20 cellular contexts compared by ENCODE assay signal in the genomic region with DNA sequence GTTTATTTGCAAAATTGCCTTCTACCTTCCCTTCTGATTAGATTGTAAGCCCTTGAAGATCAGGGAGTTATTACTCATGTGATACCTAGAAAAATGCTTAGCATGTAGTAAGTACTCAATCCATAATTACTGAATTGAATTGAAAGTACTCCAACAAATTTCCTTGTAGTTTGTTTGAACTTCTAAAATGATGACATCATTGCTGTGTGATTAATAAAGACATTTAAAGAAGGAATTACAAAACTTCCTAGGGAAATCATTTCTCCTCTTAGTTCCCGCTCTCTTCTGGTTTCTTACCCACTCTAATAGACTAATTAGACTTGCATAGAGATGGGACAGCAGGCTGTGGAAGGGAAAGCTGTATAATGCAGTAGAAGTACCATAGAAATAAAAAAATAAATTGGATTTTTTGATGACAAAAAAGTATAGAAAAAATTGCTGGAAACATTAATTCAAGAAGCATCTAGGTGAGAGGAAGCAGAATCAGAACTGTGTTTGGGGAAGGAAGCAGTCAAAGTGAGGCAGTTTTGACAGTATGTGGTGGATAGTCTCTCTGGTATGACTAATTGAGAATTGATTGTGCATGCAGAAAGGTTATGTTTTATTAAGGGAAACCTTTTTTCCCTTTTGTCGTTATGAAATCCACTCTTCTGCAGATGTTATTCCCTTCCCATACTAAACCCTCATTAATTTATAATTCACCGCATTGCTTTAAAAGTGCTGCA.
A peak's percentile ranks its signal among the peaks of the same experiment; 100 is the strongest.
DNase-seq lines count a peak whose midpoint lies in the region; ATAC-seq, FAIRE-seq and TF ChIP-seq lines count a peak whose summit lies in the region.
"Had no signal": no experiment of that assay in that cellular context is flagged by ENCODE, and none has a peak within 500 bp of the region (broad histone marks: within the 10 kb centered on the region; RNA-seq: fewer than 3 reads in every experiment).

No MANE protein-coding gene starts in this region.

- no peak overlapping the region for H3K4ac ChIP-seq in mesendoderm (ENCODE audit: low read depth, low read length)

- no peak overlapping the region for H3K23ac ChIP-seq in mesendoderm (ENCODE audit: low read length)

- no peak for TF ChIP-seq RAD21 in SK-N-SH (IDR thresholded peaks at IDR 0.05; ENCODE audit: low read length)

- H3K79me1 ChIP-seq in mesendoderm (ENCODE audit: low read length): no peaks in the 10 kb centered on the region

- peak; percentile 46 for FAIRE-seq in keratinocyte (lab: Jason Lieb, UNC)

- H3K18ac ChIP-seq in mesendoderm (ENCODE audit: low read length): no peak overlapping the region

- no peak for TF ChIP-seq EP300 in SK-N-SH (IDR thresholded peaks at IDR 0.05; ENCODE audit: borderline replicate concordance in 1 of 2, low read depth in 1 of 2, low read length in 1 of 2)

- H3K4me2 ChIP-seq in SK-N-SH (0 out of 2 replicates have a peak overlapping the region, but pooled peaks have one; percentile 4), keratinocyte (ENCODE audit: control insufficient read depth, extremely low read depth, insufficient read depth, low read depth, low read length) (no peak overlapping the region), mesendoderm (ENCODE audit: low read length) (no peak overlapping the region)

- H3K36me3 ChIP-seq in SK-N-SH (replicated peaks in 1 of 2; ENCODE audit: control insufficient read depth in 1 of 2, insufficient read depth in 2 of 2, low read length in 1 of 2) (peaks cover 0 to 3% of the 10 kb centered on the region in 2 experiments), keratinocyte (ENCODE audit: control insufficient read depth in 2 of 2, extremely low read depth in 1 of 2, insufficient read depth in 2 of 2, low read length in 2 of 2) (no peaks in the 10 kb centered on the region), mesendoderm (ENCODE audit: control insufficient read depth, insufficient read depth, low read length) (no peaks in the 10 kb centered on the region)
- H3K36me3 ChIP-seq: heart left ventricle had no signal

- H4K20me1 ChIP-seq in SK-N-SH (ENCODE audit: insufficient read depth) (peaks cover 21% of the 10 kb centered on the region; the same call in 1 of the 2 replicates), keratinocyte (ENCODE audit: control insufficient read depth, extremely low read depth, insufficient read depth, low read length) (no peaks in the 10 kb centered on the region)

- H3K4me3 ChIP-seq in SK-N-SH (ENCODE audit: low read depth in 2 of 2, low read length in 1 of 2) (no peak overlapping the region), keratinocyte (ENCODE audit: control insufficient read depth in 2 of 3, extremely low read depth in 1 of 3, insufficient read depth in 2 of 3, low read depth in 1 of 3, low read length in 3 of 3) (no peak overlapping the region), mesendoderm (ENCODE audit: low read length) (no peak overlapping the region)
- H3K4me3 ChIP-seq: heart left ventricle had no signal

- H3K79me2 ChIP-seq in SK-N-SH (ENCODE audit: insufficient read depth): peaks cover 100% of the 10 kb centered on the region
- H3K79me2 ChIP-seq in keratinocyte (ENCODE audit: control insufficient read depth, insufficient read depth, low read length): peaks cover 33% of the 10 kb centered on the region
- no peaks in the 10 kb centered on the region for H3K79me2 ChIP-seq in mesendoderm (ENCODE audit: control insufficient read depth, insufficient read depth, low read length)

- CTCF ChIA-PET in SK-N-SH (lab: Yijun Ruan, JAX): no interaction called here

- dilution Hi-C loops in keratinocyte (cut with MboI; ENCODE audit: extremely low pct_ligation_motif_present, low sequenced_read_pairs): no loop called here

- ATAC-seq in SK-N-SH treated with all-trans-retinoic acid at 6 μM for 48 hours: no peak
- no peak for ATAC-seq in HG03097 (IDR thresholded peaks at IDR 0.05; ENCODE audit: low FRiP score, unreplicated experiment)
- ATAC-seq: activated T-cell treated with anti-CD3 and anti-CD28 coated beads, Interleukin-2, amount 50 U/mL, for 4 hours; heart left ventricle had no signal

- POLR2A ChIA-PET in SK-N-SH (lab: Yijun Ruan, JAX): no interaction called here

- peak overlapping the region in 1 of 2 experiments; percentile 55; a peak in 2 of 4 replicates for H3K27ac ChIP-seq in SK-N-SH (ENCODE audit: low read depth in 2 of 2, low read length in 1 of 2)
- no peak overlapping the region for H3K27ac ChIP-seq in keratinocyte (ENCODE audit: control insufficient read depth, insufficient read depth, low read length)
- no peak overlapping the region for H3K27ac ChIP-seq in mesendoderm (ENCODE audit: low read depth, low read length)
- H3K27ac ChIP-seq: heart left ventricle had no signal

- H2BK120ac ChIP-seq in mesendoderm (ENCODE audit: low read depth, low read length): no peak overlapping the region

- no peak overlapping the region for H3K56ac ChIP-seq in mesendoderm (ENCODE audit: low read length)

- no peaks in the 10 kb centered on the region for H3K9me1 ChIP-seq in keratinocyte (ENCODE audit: control insufficient read depth, extremely low read depth, insufficient read depth, low read length)

- no peak overlapping the region for H4K8ac ChIP-seq in mesendoderm (ENCODE audit: low read depth, low read length)

- H4K5ac ChIP-seq in mesendoderm (ENCODE audit: low read length): no peak overlapping the region

- H3K9ac ChIP-seq in SK-N-SH: no peak overlapping the region
- H3K9ac ChIP-seq in keratinocyte (ENCODE audit: control insufficient read depth, extremely low read depth, insufficient read depth, low read length): no peak overlapping the region
- H3K9ac ChIP-seq in mesendoderm (ENCODE audit: low read length): no peak overlapping the region

- no peak overlapping the region for H2BK5ac ChIP-seq in mesendoderm (ENCODE audit: low read length)

- no peaks in the 10 kb centered on the region for H3K27me3 ChIP-seq in SK-N-SH (ENCODE audit: insufficient read depth)
- H3K27me3 ChIP-seq in keratinocyte (ENCODE audit: control insufficient read depth, extremely low read depth, insufficient read depth, low read length): no peaks in the 10 kb centered on the region
- H3K27me3 ChIP-seq in mesendoderm (ENCODE audit: insufficient read depth, low read length, poor library complexity): no peaks in the 10 kb centered on the region
- H3K27me3 ChIP-seq: heart left ventricle had no signal

- H2AFZ ChIP-seq in SK-N-SH (ENCODE audit: low read depth) (no peak overlapping the region), keratinocyte (ENCODE audit: control insufficient read depth, low read length) (no peak overlapping the region)

- peaks cover 2 to 24% of the 10 kb centered on the region in 2 experiments; a peak in 3 of 4 replicates for H3K4me1 ChIP-seq in SK-N-SH (ENCODE audit: control insufficient read depth in 1 of 2, insufficient read depth in 2 of 2, low read depth in 1 of 2, low read length in 1 of 2)
- peaks cover 5% of the 10 kb centered on the region for H3K4me1 ChIP-seq in keratinocyte (ENCODE audit: control insufficient read depth, extremely low read depth, insufficient read depth, low read length)
- H3K4me1 ChIP-seq in mesendoderm (ENCODE audit: control insufficient read depth, low read depth, low read length): no peaks in the 10 kb centered on the region

- peaks cover 21% of the 10 kb centered on the region for H3F3A ChIP-seq in SK-N-SH (replicated peaks; ENCODE audit: insufficient read depth)

- H3K9me2 ChIP-seq in SK-N-SH: no peaks in the 10 kb centered on the region

- TF ChIP-seq CTCF in SK-N-SH (IDR thresholded peaks at IDR 0.05) (no peak), keratinocyte (optimal IDR thresholded peaks at IDR 0.05 in 1 of 3, IDR thresholded peaks at IDR 0.05 in 1 of 3, conservative IDR thresholded peaks at IDR 0.05 in 1 of 3; ENCODE audit: extremely low read depth in 1 of 3, insufficient read depth in 2 of 3, low read length in 3 of 3) (no peak)

- H2BK15ac ChIP-seq in mesendoderm (replicated peaks; ENCODE audit: low read depth): no peak overlapping the region

- DNase-seq in SK-N-SH: no peak
- peak; percentile 21 for DNase-seq in amniotic epithelial cell (ENCODE audit: low read depth)
- DNase-seq in keratinocyte (ENCODE audit: low read depth, low spot score): no peak
- DNase-seq in cerebellar nuclear complex (lab: John Stamatoyannopoulos, UW): no peak
- no peak for DNase-seq in mesendoderm
- no peak for DNase-seq in NCI-H226
- DNase-seq: 8988T; activated CD4-positive, CD25-positive, alpha-beta regulatory T cell treated with anti-CD3 and anti-CD28 coated beads, Interleukin-2, amount 50 U/mL, for 72 hours; activated naive CD4-positive, alpha-beta T cell treated with Interleukin-2 at 50 U/mL for 16 hours; activated T-cell treated with anti-CD3 and anti-CD28 coated beads, Interleukin-2, amount 50 U/mL, for 4 hours; aorta; C1 segment of cervical spinal cord; effector memory CD4-positive, alpha-beta T cell; H7; heart left ventricle; NCI-H146; NCI-H2171; SW 1271 had no signal

- H3K9me3 ChIP-seq in SK-N-SH (no peaks in the 10 kb centered on the region), keratinocyte (ENCODE audit: control insufficient read depth, low read depth, low read length) (no peaks in the 10 kb centered on the region)
- H3K9me3 ChIP-seq: heart left ventricle had no signal

- 94% methylated on average over 3 of the region's 3 CpGs for WGBS in SK-N-SH (ENCODE audit: low lambda C conversion rate)
- WGBS in mesendoderm (ENCODE audit: extremely low coverage, insufficient coverage, low lambda C conversion rate): no CpG with 5 or more reads among the region's 3 CpGs

- H2AK5ac ChIP-seq in mesendoderm (ENCODE audit: low read length): no peak overlapping the region

TF ChIP-seq in SK-N-SH, 30 proteins besides CTCF, POLR2A, EP300 and RAD21 (continues in another document):
- no peak for TF ChIP-seq YY1 (IDR thresholded peaks at IDR 0.05; ENCODE audit: low read depth)
- TF ChIP-seq TCF12 (IDR thresholded peaks at IDR 0.05): no peak
- no peak for TF ChIP-seq ELF1 (IDR thresholded peaks at IDR 0.05)
- no peak for TF ChIP-seq SIN3A (IDR thresholded peaks at IDR 0.05; ENCODE audit: borderline replicate concordance, low read depth, low read length)
- TF ChIP-seq NRF1 (IDR thresholded peaks at IDR 0.05; ENCODE audit: low read depth, low read length): no peak
- TF ChIP-seq, protein P1, sequence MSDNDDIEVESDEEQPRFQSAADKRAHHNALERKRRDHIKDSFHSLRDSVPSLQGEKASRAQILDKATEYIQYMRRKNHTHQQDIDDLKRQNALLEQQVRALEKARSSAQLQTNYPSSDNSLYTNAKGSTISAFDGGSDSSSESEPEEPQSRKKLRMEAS (IDR thresholded peaks at IDR 0.05; ENCODE audit: low read depth): no peak

TF ChIP-seq in SK-N-SH treated with all-trans-retinoic acid at 6 μM for 48 hours, 23 proteins besides CTCF, POLR2A, EP300 and RAD21 (continues in another document):
- TF ChIP-seq, protein P2, sequence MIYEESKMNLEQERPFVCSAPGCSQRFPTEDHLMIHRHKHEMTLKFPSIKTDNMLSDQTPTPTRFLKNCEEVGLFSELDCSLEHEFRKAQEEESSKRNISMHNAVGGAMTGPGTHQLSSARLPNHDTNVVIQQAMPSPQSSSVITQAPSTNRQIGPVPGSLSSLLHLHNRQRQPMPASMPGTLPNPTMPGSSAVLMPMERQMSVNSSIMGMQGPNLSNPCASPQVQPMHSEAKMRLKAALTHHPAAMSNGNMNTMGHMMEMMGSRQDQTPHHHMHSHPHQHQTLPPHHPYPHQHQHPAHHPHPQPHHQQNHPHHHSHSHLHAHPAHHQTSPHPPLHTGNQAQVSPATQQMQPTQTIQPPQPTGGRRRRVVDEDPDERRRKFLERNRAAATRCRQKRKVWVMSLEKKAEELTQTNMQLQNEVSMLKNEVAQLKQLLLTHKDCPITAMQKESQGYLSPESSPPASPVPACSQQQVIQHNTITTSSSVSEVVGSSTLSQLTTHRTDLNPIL (CRISPR knock-in tag; IDR thresholded peaks at IDR 0.05; ENCODE audit: low read depth): no peak
